22 cellular contexts compared by ENCODE assay signal in the genomic region with DNA sequence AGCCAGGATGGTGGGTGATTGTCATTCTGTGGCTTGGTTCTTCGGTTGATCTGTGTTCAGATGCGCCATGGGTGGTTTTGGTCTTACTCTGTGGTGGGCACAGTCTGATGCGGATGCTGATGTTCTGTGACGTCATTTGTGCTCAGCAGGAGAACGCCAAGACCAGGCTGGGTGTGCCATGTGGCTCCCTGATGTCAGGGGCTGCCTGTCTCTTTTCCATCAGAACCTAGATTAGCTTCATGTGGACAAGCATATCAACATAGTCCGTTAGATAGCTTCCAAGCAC.
DNase-seq lines count a peak whose midpoint lies in the region; ATAC-seq, FAIRE-seq and TF ChIP-seq lines count a peak whose summit lies in the region.
"Had no signal": no experiment of that assay in that cellular context is flagged by ENCODE, and none has a peak within 500 bp of the region (broad histone marks: within the 10 kb centered on the region; RNA-seq: fewer than 3 reads in every experiment).

No MANE protein-coding gene starts in this region.

- H3K79me2 ChIP-seq in HepG2 (ENCODE audit: insufficient read depth, low read length) (no peaks in the 10 kb centered on the region), neural progenitor cell (ENCODE audit: low read depth) (no peaks in the 10 kb centered on the region)

- no peak for TF ChIP-seq POLR2A in HepG2 (IDR thresholded peaks at IDR 0.05; ENCODE audit: insufficient read depth in 1 of 2, low read depth in 2 of 2, low read length in 2 of 2)
- TF ChIP-seq POLR2A in right lobe of liver (IDR thresholded peaks at IDR 0.05), result no peak

- H2AFZ ChIP-seq in HepG2 (ENCODE audit: low read length) (no peak overlapping the region), neural progenitor cell (replicated peaks) (no peak overlapping the region)
- H2AFZ ChIP-seq: GM23248 had no signal

- no peak overlapping the region for H3K4me2 ChIP-seq in HepG2 (ENCODE audit: low read depth, low read length)
- no peak overlapping the region for H3K4me2 ChIP-seq in neural progenitor cell

- H3K9me3 ChIP-seq in HepG2 (ENCODE audit: low read length), result no peaks in the 10 kb centered on the region
- no peaks in the 10 kb centered on the region for H3K9me3 ChIP-seq in right lobe of liver
- no peaks in the 10 kb centered on the region for H3K9me3 ChIP-seq in neural progenitor cell (ENCODE audit: low read depth)
- H3K9me3 ChIP-seq: MG63, SJSA1 had no signal

- CTCF ChIA-PET in HepG2 (lab: Yijun Ruan, JAX; ENCODE audit: low intra/inter-chr PET ratio, low total read pairs), result no interaction called here
- CTCF ChIA-PET in activated CD4-positive, alpha-beta memory T cell treated with anti-CD3 and anti-CD28 coated beads, Interleukin-2, amount 10 ng/mL, durations not matched to agents 7 days and 5 days (lab: Charles Lee), result no interaction called here

- no peak for DNase-seq in HepG2 (ENCODE audit: low spot score)
- DNase-seq in right lobe of liver, result no peak
- DNase-seq in neural progenitor cell (ENCODE audit: low spot score), result no peak
- DNase-seq in activated naive CD4-positive, alpha-beta T cell (lab: John Stamatoyannopoulos, UW), result no peak
- no peak for DNase-seq in NCI-H2171 (lab: John Stamatoyannopoulos, UW)
- DNase-seq in activated CD4-positive, alpha-beta memory T cell treated with anti-CD3 and anti-CD28 coated beads, Interleukin-2, amount 10 ng/mL, durations not matched to agents 7 days and 5 days, result no peak
- DNase-seq: 8988T, ACHN, DMS153, DND-41, GM23248, HCEC 1CT, KBM-7, MG63, NCI-H2029, NCI-H446 treated with DMSO at 0.1 percent for 48 hours, NCI-H526 treated with DMSO at 0.1 percent for 48 hours, Right ventricle myocardium superior, RPMI8226 had no signal

- no peak for FAIRE-seq in HepG2 (lab: Jason Lieb, UNC)
- FAIRE-seq: GM19239 had no signal

- H3K4me1 ChIP-seq in HepG2 (ENCODE audit: insufficient read depth, low read length) (no peaks in the 10 kb centered on the region), right lobe of liver (no peaks in the 10 kb centered on the region), neural progenitor cell (peaks cover 11% of the 10 kb centered on the region)

- peaks cover 18% of the 10 kb centered on the region for H3F3A ChIP-seq in neural progenitor cell (ENCODE audit: low read depth)

- H3K9me3 Mint-ChIP-seq in brain (peaks cover 0 to 8% (median 7%) of the 10 kb centered on the region in 5 experiments), neural progenitor cell (peaks cover 24% of the 10 kb centered on the region)
- H3K9me3 Mint-ChIP-seq in activated CD4-positive, alpha-beta memory T cell treated with anti-CD3 and anti-CD28 coated beads, Interleukin-2, amount 10 ng/mL, durations not matched to agents 7 days and 5 days, result no peaks in the 10 kb centered on the region

- H3K27me3 Mint-ChIP-seq in brain (peaks cover 7% of the 10 kb centered on the region), neural progenitor cell (ENCODE audit: insufficient read depth, low read depth) (peaks cover 9% of the 10 kb centered on the region)
- H3K27me3 Mint-ChIP-seq in activated CD4-positive, alpha-beta memory T cell treated with anti-CD3 and anti-CD28 coated beads, Interleukin-2, amount 10 ng/mL, durations not matched to agents 7 days and 5 days, result peaks cover 6% of the 10 kb centered on the region

- WGBS in HepG2 (ENCODE audit: low lambda C conversion rate), result 59% methylated on average over 6 of the region's 6 CpGs
- WGBS in right lobe of liver (ENCODE audit: insufficient coverage, low coverage, low lambda C conversion rate, missing lambda C conversion rate), result 89% methylated on average over 3 of the region's 6 CpGs

- no peak for TF ChIP-seq EP300 in HepG2 (IDR thresholded peaks at IDR 0.05; ENCODE audit: low read depth in 2 of 2, low read length in 2 of 2)
- no peak for TF ChIP-seq EP300 in HepG2 (CRISPR knock-in tag; IDR thresholded peaks at IDR 0.05; ENCODE audit: borderline replicate concordance)

- in situ Hi-C loops in HepG2 (cut with HindIII; ENCODE audit: extremely low pct_ligation_motif_present, low pct_unique_long_range_greater_than_20kb), result no loop called here

- intact Hi-C loops in HepG2 (cut with micrococcal nuclease; ENCODE audit: unreplicated experiment), result no loop called here
- intact Hi-C loops in right lobe of liver (cut with DNase I), result no loop called here

- H3K4me1 Mint-ChIP-seq in brain (peaks cover 36% of the 10 kb centered on the region), neural progenitor cell (peaks cover 32% of the 10 kb centered on the region)
- no peaks in the 10 kb centered on the region for H3K4me1 Mint-ChIP-seq in activated CD4-positive, alpha-beta memory T cell treated with anti-CD3 and anti-CD28 coated beads, Interleukin-2, amount 10 ng/mL, durations not matched to agents 7 days and 5 days

- H3K4me3 Mint-ChIP-seq in brain (no peak overlapping the region), neural progenitor cell (peak overlapping the region; percentile 64)
- no peak overlapping the region for H3K4me3 Mint-ChIP-seq in activated CD4-positive, alpha-beta memory T cell treated with anti-CD3 and anti-CD28 coated beads, Interleukin-2, amount 10 ng/mL, durations not matched to agents 7 days and 5 days

- no peaks in the 10 kb centered on the region for H3K36me3 ChIP-seq in HepG2 (replicated peaks in 1 of 2; ENCODE audit: control insufficient read depth in 1 of 2, insufficient read depth in 2 of 2, low read length in 2 of 2)
- H3K36me3 ChIP-seq in right lobe of liver, result no peaks in the 10 kb centered on the region
- H3K36me3 ChIP-seq in neural progenitor cell, result no peaks in the 10 kb centered on the region
- H3K36me3 ChIP-seq: MG63, SJSA1 had no signal

- no peak overlapping the region for H3K27ac ChIP-seq in HepG2 (ENCODE audit: extremely low read length, insufficient read depth, low read length)
- H3K27ac ChIP-seq in right lobe of liver, result no peak overlapping the region
- H3K27ac ChIP-seq in neural progenitor cell, result no peak overlapping the region
- H3K27ac ChIP-seq: GM23248 had no signal

- H4K20me1 ChIP-seq in HepG2 (ENCODE audit: insufficient read depth, low read length) (no peaks in the 10 kb centered on the region), neural progenitor cell (ENCODE audit: low read depth) (no peaks in the 10 kb centered on the region)

- POLR2A ChIA-PET in HepG2 (lab: Yijun Ruan, JAX), result no interaction called here
- POLR2A ChIA-PET in activated CD4-positive, alpha-beta memory T cell treated with anti-CD3 and anti-CD28 coated beads, Interleukin-2, amount 10 ng/mL, durations not matched to agents 7 days and 5 days (lab: Charles Lee), result no interaction called here

- peaks cover 4 to 53% of the 10 kb centered on the region in 2 experiments; a peak in 4 of 5 replicates for H3K27me3 ChIP-seq in HepG2 (ENCODE audit: control insufficient read depth in 1 of 2, insufficient read depth in 2 of 2, low read length in 2 of 2)
- H3K27me3 ChIP-seq in right lobe of liver, result no peaks in the 10 kb centered on the region
- H3K27me3 ChIP-seq in neural progenitor cell, result no peaks in the 10 kb centered on the region
- H3K27me3 ChIP-seq: MG63, SJSA1 had no signal

- H3K9ac ChIP-seq in HepG2 (ENCODE audit: insufficient read depth, low read depth, low read length) (no peak overlapping the region), neural progenitor cell (no peak overlapping the region)
- H3K9ac ChIP-seq: GM23248 had no signal

- TF ChIP-seq CTCF in HepG2 (CRISPR knock-in tag; IDR thresholded peaks at IDR 0.05), result no peak
- no peak for TF ChIP-seq CTCF in right lobe of liver (IDR thresholded peaks at IDR 0.05)
- TF ChIP-seq CTCF in brain (conservative IDR thresholded peaks at IDR 0.05), result no peak
- TF ChIP-seq CTCF in neural progenitor cell (IDR thresholded peaks at IDR 0.05), result no peak

- BruUV-seq in HepG2 (replicated peaks; lab: Mats Ljungman, UMichigan), result no TSS peak

- H3K36me3 Mint-ChIP-seq in brain (no peaks in the 10 kb centered on the region), neural progenitor cell (peaks cover 5% of the 10 kb centered on the region)
- H3K36me3 Mint-ChIP-seq in activated CD4-positive, alpha-beta memory T cell treated with anti-CD3 and anti-CD28 coated beads, Interleukin-2, amount 10 ng/mL, durations not matched to agents 7 days and 5 days (ENCODE audit: low read depth), result no peaks in the 10 kb centered on the region

- TF ChIP-seq RAD21 in HepG2 (CRISPR knock-in tag; IDR thresholded peaks at IDR 0.05), result no peak

- H3K27ac Mint-ChIP-seq in brain (peak overlapping the region in 3 of 5 experiments; percentile 74 to 95 (median 95)), neural progenitor cell (peak overlapping the region; percentile 100)
- no peak overlapping the region for H3K27ac Mint-ChIP-seq in activated CD4-positive, alpha-beta memory T cell treated with anti-CD3 and anti-CD28 coated beads, Interleukin-2, amount 10 ng/mL, durations not matched to agents 7 days and 5 days

- no peak overlapping the region for H3K4me3 ChIP-seq in HepG2 (replicated peaks in 1 of 3; ENCODE audit: insufficient read depth in 1 of 3, low read depth in 2 of 3, low read length in 3 of 3)
- no peak overlapping the region for H3K4me3 ChIP-seq in right lobe of liver
- H3K4me3 ChIP-seq in neural progenitor cell, result no peak overlapping the region
- H3K4me3 ChIP-seq: GM23248, MG63, SJSA1 had no signal

- ATAC-seq in HepG2, result no peak
- no peak for ATAC-seq in right lobe of liver

TF ChIP-seq in HepG2, 621 proteins besides CTCF, POLR2A, EP300 and RAD21:
- TF ChIP-seq CREB1 (IDR thresholded peaks at IDR 0.05) (peak; percentile 97), CREB1 (CRISPR knock-in tag; IDR thresholded peaks at IDR 0.05) (no peak), ATF7 (IDR thresholded peaks at IDR 0.05) (peak; percentile 94), ATF7 (CRISPR knock-in tag; IDR thresholded peaks at IDR 0.05) (no peak), LCORL (IDR thresholded peaks at IDR 0.05) (no peak), LCORL (CRISPR knock-in tag; IDR thresholded peaks at IDR 0.05) (no peak)
